Comparison of ENCODE assay signal across 13 cellular contexts in the genomic region with DNA sequence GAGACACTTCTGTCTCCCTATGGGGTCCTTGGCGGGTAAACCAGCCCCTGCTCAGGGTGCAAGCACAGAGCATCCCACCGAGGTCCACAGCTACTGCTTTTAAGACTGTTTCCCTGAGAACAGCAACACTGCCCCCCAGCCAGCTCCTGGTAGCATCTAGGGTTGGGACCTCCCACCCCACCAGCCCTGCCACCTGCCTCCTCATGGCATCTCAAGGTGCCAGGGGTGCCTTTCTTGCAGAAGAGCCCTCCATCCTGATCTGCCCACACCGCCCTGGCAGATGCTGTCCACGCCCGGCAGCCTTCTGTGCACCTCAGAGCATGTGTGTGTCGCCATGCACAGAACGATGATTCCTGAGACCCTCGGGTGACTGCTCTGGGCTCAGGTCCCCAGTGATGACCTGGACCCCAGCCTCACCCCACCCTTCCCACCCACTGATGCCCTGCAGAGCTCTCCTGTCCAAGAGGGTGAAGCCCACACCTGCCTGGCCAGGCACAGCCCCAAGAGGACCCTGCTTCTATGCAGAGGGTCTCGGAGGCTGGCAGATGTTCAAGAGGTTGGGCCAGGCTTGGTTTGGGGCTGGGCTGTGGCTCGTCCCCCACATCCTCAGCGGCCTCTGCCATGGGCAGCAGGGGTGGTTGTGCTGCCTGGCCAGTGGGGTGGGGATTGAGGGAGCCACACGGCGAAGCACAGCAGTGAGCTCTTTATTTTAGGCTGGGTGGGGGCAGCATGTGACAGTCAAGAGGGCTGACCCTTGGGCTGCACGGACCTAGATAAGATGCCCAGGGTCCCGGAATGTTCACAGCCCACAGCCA. TPM values are rescaled to one million over a fixed set of nuclear protein-coding genes. Genes with fewer than 3 reads are reported as not detected.
A peak's percentile ranks its signal among the peaks of the same experiment; 100 is the strongest.
DNase-seq lines count a peak whose midpoint lies in the region; ATAC-seq and TF ChIP-seq lines count a peak whose summit lies in the region.
"Had no signal": no experiment of that assay in that cellular context is flagged by ENCODE, and none has a peak within 500 bp of the region (broad histone marks: within the 10 kb centered on the region; RNA-seq: fewer than 3 reads in every experiment).

No MANE protein-coding gene starts in this region.

- no peaks in the 10 kb centered on the region for H3K36me3 Mint-ChIP-seq in T-helper 17 cell (ENCODE audit: low read depth)

- no peak overlapping the region for H2BK120ac ChIP-seq in mesendoderm (ENCODE audit: low read depth, low read length)

- no peaks in the 10 kb centered on the region for H3K79me2 ChIP-seq in mesendoderm (ENCODE audit: control insufficient read depth, insufficient read depth, low read length)

- no peak overlapping the region for H4K5ac ChIP-seq in mesendoderm (ENCODE audit: low read length)

- intact Hi-C loops in esophagus muscularis mucosa (cut with DNase I) = loop anchor here (10.0 kb wide), 1 partner anchor 158 kb away; no protein-coding TSS in a partner anchor

- no peak overlapping the region for H3K4ac ChIP-seq in mesendoderm (ENCODE audit: low read depth, low read length)

- H4K20me1 ChIP-seq in BLaER1 = no peaks in the 10 kb centered on the region

- no peak overlapping the region for H3K18ac ChIP-seq in mesendoderm (ENCODE audit: low read length)

- H3K27me3 ChIP-seq in BLaER1 (no peaks in the 10 kb centered on the region), HUES64 (ENCODE audit: insufficient read depth, low read length) (peaks cover 3% of the 10 kb centered on the region; the same call in 1 of the 2 replicates), mesendoderm (ENCODE audit: insufficient read depth, low read length, poor library complexity) (no peaks in the 10 kb centered on the region), esophagus muscularis mucosa (peaks cover 0 to 2% (median 0%) of the 10 kb centered on the region in 4 donors), gastroesophageal sphincter (peaks cover 18% of the 10 kb centered on the region), foreskin keratinocyte (no peaks in the 10 kb centered on the region)
- H3K27me3 ChIP-seq: ascending aorta, SJCRH30 had no signal

- no peak overlapping the region for H2BK15ac ChIP-seq in mesendoderm (replicated peaks; ENCODE audit: low read depth)

- H3K27ac ChIP-seq in BLaER1 (no peak overlapping the region), HUES64 (ENCODE audit: low read depth, low read length) (no peak overlapping the region; the same call in 1 of the 2 replicates), angular gyrus (ENCODE audit: low read depth, low read length) (peak overlapping the region; percentile 74), mesendoderm (ENCODE audit: low read depth, low read length) (no peak overlapping the region), esophagus muscularis mucosa (replicated peaks in 1 of 4) (no peak overlapping the region), gastroesophageal sphincter (peak overlapping the region in 1 of 4 donors; percentile 30), foreskin keratinocyte (no peak overlapping the region)
- H3K27ac ChIP-seq: ascending aorta, SJCRH30 had no signal

- no peak overlapping the region for H3K27ac Mint-ChIP-seq in T-helper 17 cell
- H3K27ac Mint-ChIP-seq: T-helper 2 cell treated with Interferon-gamma antibody and Interleukin-4, amounts not matched to agents 5 μg/mL and 100 μg/mL, for 36 hours had no signal

- TF ChIP-seq POLR2A in esophagus muscularis mucosa (IDR thresholded peaks at IDR 0.05; ENCODE audit: low read depth) (no peak), gastroesophageal sphincter (IDR thresholded peaks at IDR 0.05) (no peak)

- H3K36me3 ChIP-seq in BLaER1 (no peaks in the 10 kb centered on the region), HUES64 (ENCODE audit: insufficient read depth, low read length) (no peaks in the 10 kb centered on the region), mesendoderm (ENCODE audit: control insufficient read depth, insufficient read depth, low read length) (no peaks in the 10 kb centered on the region), esophagus muscularis mucosa (peaks cover 0 to 7% (median 2%) of the 10 kb centered on the region in 4 donors), gastroesophageal sphincter (peaks cover 0 to 8% of the 10 kb centered on the region in 2 donors)
- H3K36me3 ChIP-seq: ascending aorta, SJCRH30 had no signal

- no peak overlapping the region for H3K4me3 Mint-ChIP-seq in T-helper 17 cell

- no peaks in the 10 kb centered on the region for H3K9me3 ChIP-seq in BLaER1
- no peaks in the 10 kb centered on the region for H3K9me3 ChIP-seq in HUES64 (ENCODE audit: insufficient read depth, low read depth, low read length)
- H3K9me3 ChIP-seq in esophagus muscularis mucosa = no peaks in the 10 kb centered on the region
- no peaks in the 10 kb centered on the region for H3K9me3 ChIP-seq in gastroesophageal sphincter
- H3K9me3 ChIP-seq in T-helper 17 cell (ENCODE audit: control insufficient read depth, low read length, poor library complexity, severe bottlenecking) = no peaks in the 10 kb centered on the region
- H3K9me3 ChIP-seq: ascending aorta, SJCRH30 had no signal

- H3K4me3 ChIP-seq in BLaER1 (no peak overlapping the region), HUES64 (ENCODE audit: low read length) (no peak overlapping the region), mesendoderm (ENCODE audit: low read length) (no peak overlapping the region), esophagus muscularis mucosa (no peak overlapping the region), gastroesophageal sphincter (no peak overlapping the region)
- H3K4me3 ChIP-seq: ascending aorta, SJCRH30 had no signal

- no peak overlapping the region for H2AK5ac ChIP-seq in mesendoderm (ENCODE audit: low read length)

- H3K4me1 Mint-ChIP-seq in T-helper 17 cell = peaks cover 8% of the 10 kb centered on the region

- 91% methylated on average over 15 of the region's 15 CpGs for WGBS in HUES64
- no CpG with 5 or more reads among the region's 15 CpGs for WGBS in mesendoderm (ENCODE audit: extremely low coverage, insufficient coverage, low lambda C conversion rate)
- 83% methylated on average over 11 of the region's 15 CpGs for WGBS in esophagus muscularis mucosa
- WGBS in gastroesophageal sphincter (ENCODE audit: low coverage in 1 of 2), 2 donors = 63% methylated on average over 2 of the region's 15 CpGs; no CpG with 5 or more reads in 1 of the 2 donors

- H3K27me3 Mint-ChIP-seq in T-helper 17 cell = no peaks in the 10 kb centered on the region

- TF ChIP-seq EP300 in esophagus muscularis mucosa (IDR thresholded peaks at IDR 0.05) = no peak
- TF ChIP-seq EP300 in gastroesophageal sphincter (IDR thresholded peaks at IDR 0.05) = no peak

- H3K4me2 ChIP-seq in BLaER1 = peak overlapping the region; percentile 34
- H3K4me2 ChIP-seq in mesendoderm (ENCODE audit: low read length) = no peak overlapping the region

- H4K8ac ChIP-seq in mesendoderm (ENCODE audit: low read depth, low read length) = no peak overlapping the region

- ATAC-seq in gastroesophageal sphincter (no peak), T-helper 17 cell (no peak), foreskin keratinocyte (no peak)

- H3K56ac ChIP-seq in mesendoderm (ENCODE audit: low read length) = peak overlapping the region; percentile 49

- no peak overlapping the region for H2BK5ac ChIP-seq in mesendoderm (ENCODE audit: low read length)

- TF ChIP-seq CTCF in esophagus muscularis mucosa (IDR thresholded peaks at IDR 0.05) (no peak), gastroesophageal sphincter (IDR thresholded peaks at IDR 0.05) (no peak), foreskin keratinocyte (conservative IDR thresholded peaks at IDR 0.05) (no peak)

- no peak overlapping the region for H3K23ac ChIP-seq in mesendoderm (ENCODE audit: low read length)

- H3K9ac ChIP-seq in BLaER1 (no peak overlapping the region), HUES64 (ENCODE audit: low read depth, low read length) (peak overlapping the region; percentile 56; the same call in 1 of the 2 replicates), mesendoderm (ENCODE audit: low read length) (no peak overlapping the region)

- peaks cover 23% of the 10 kb centered on the region for H3K4me1 ChIP-seq in BLaER1
- peaks cover 7% of the 10 kb centered on the region; the same call in 1 of the 2 replicates for H3K4me1 ChIP-seq in HUES64 (ENCODE audit: insufficient read depth, low read length)
- H3K4me1 ChIP-seq in mesendoderm (ENCODE audit: control insufficient read depth, low read depth, low read length) = no peaks in the 10 kb centered on the region
- peaks cover 0 to 26% (median 21%) of the 10 kb centered on the region in 4 donors for H3K4me1 ChIP-seq in esophagus muscularis mucosa
- H3K4me1 ChIP-seq in gastroesophageal sphincter = peaks cover 0 to 23% (median 7%) of the 10 kb centered on the region in 3 donors
- H3K4me1 ChIP-seq in foreskin keratinocyte = no peaks in the 10 kb centered on the region
- H3K4me1 ChIP-seq: SJCRH30 had no signal

- DNase-seq in mesendoderm = no peak
- DNase-seq in esophagus muscularis mucosa (ENCODE audit: extremely low spot score) = no peak
- no peak for DNase-seq in T-helper 17 cell
- DNase-seq in foreskin keratinocyte = no peak
- DNase-seq: activated CD8-positive, alpha-beta memory T cell treated with anti-CD3 and anti-CD28 coated beads, Interleukin-2, amount 50 U/mL, for 48 hours; NCI-H2081 treated with DMSO at 0.1 percent for 48 hours had no signal

- no peaks in the 10 kb centered on the region for H3K79me1 ChIP-seq in mesendoderm (ENCODE audit: low read length)

RNA-seq across cellular contexts. Expression of gene SPATA2L, which starts 5.1 kb away (rescaled TPM):
- 5.8 TPM for polyA plus RNA-seq in HUES64 (2013, experiment 1 of 2)
- 5.8 TPM for polyA plus RNA-seq in HUES64 (2013, experiment 2 of 2)
- 4.6 TPM for polyA plus RNA-seq in mesendoderm (2013, experiment 1 of 2)
- 4.8 TPM for polyA plus RNA-seq in mesendoderm (2013, experiment 2 of 2)
- 10 to 100 TPM; 10.8 to 32.0 (median 21.9) TPM for total RNA-seq in esophagus muscularis mucosa
- total RNA-seq in gastroesophageal sphincter = 10 to 100 TPM in 3 of 4 donors, 1 to 10 TPM in 1; 8.7 to 21.8 (median 13.2) TPM
- total RNA-seq in T-helper 17 cell = 10 to 100 TPM; 20.6 to 30.8 TPM
- 5.4 and 5.6 TPM in 2 replicates for total RNA-seq in foreskin keratinocyte
- 5.7 and 6.1 TPM in 2 replicates for polyA plus RNA-seq in foreskin keratinocyte

RNA-seq across cellular contexts. Expression of gene VPS9D1, which starts 14.0 kb away (rescaled TPM):
- polyA plus RNA-seq in HUES64 (2013, experiment 1 of 2) = 3.5 TPM
- polyA plus RNA-seq in HUES64 (2013, experiment 2 of 2) = 7.5 TPM
- polyA plus RNA-seq in mesendoderm (2013, experiment 1 of 2) = 0.91 TPM
- 1.3 TPM for polyA plus RNA-seq in mesendoderm (2013, experiment 2 of 2)
- 10 to 100 TPM in 1 of 4 donors, 1 to 10 TPM in 3; 4.6 to 10.2 (median 7.1) TPM for total RNA-seq in esophagus muscularis mucosa
- 10 to 100 TPM in 1 of 4 donors, 1 to 10 TPM in 3; 4.4 to 10.1 (median 7.3) TPM for total RNA-seq in gastroesophageal sphincter
- total RNA-seq in T-helper 17 cell = 10 to 100 TPM; 18.8 to 23.2 TPM
- total RNA-seq in foreskin keratinocyte = 3.9 and 5.0 TPM in 2 replicates
- 4.5 and 4.9 TPM in 2 replicates for polyA plus RNA-seq in foreskin keratinocyte

RNA-seq across cellular contexts. Expression of gene ZNF276, which starts 14.7 kb away (rescaled TPM):
- 4.1 TPM for polyA plus RNA-seq in HUES64 (2013, experiment 1 of 2)
- polyA plus RNA-seq in HUES64 (2013, experiment 2 of 2) = 7.2 TPM
- 4.5 TPM for polyA plus RNA-seq in mesendoderm (2013, experiment 1 of 2)
- 4.5 TPM for polyA plus RNA-seq in mesendoderm (2013, experiment 2 of 2)
- 10 to 100 TPM; 16.1 to 19.2 (median 17.2) TPM for total RNA-seq in esophagus muscularis mucosa
- total RNA-seq in gastroesophageal sphincter = 10 to 100 TPM; 16.7 to 45.8 (median 18.2) TPM
- total RNA-seq in T-helper 17 cell = 100 to 1,000 TPM; 103 to 104 TPM
- 11.1 and 11.6 TPM in 2 replicates for total RNA-seq in foreskin keratinocyte
- 8.0 and 8.1 TPM in 2 replicates for polyA plus RNA-seq in foreskin keratinocyte

RNA-seq across cellular contexts. Expression of gene CDK10, which starts 20.2 kb away (rescaled TPM):
- 48.4 TPM for polyA plus RNA-seq in HUES64 (2013, experiment 1 of 2)
- 54.0 TPM for polyA plus RNA-seq in HUES64 (2013, experiment 2 of 2)
- 30.2 TPM for polyA plus RNA-seq in mesendoderm (2013, experiment 1 of 2)
- polyA plus RNA-seq in mesendoderm (2013, experiment 2 of 2) = 31.3 TPM
- total RNA-seq in esophagus muscularis mucosa (10 to 100 TPM; 20.8 to 45.1 (median 25.7) TPM), gastroesophageal sphincter (10 to 100 TPM; 24.1 to 44.0 (median 28.9) TPM), T-helper 17 cell (10 to 100 TPM; 83.0 to 86.0 TPM), foreskin keratinocyte (46.7 and 55.5 TPM in 2 replicates)
- 55.7 and 73.2 TPM in 2 replicates for polyA plus RNA-seq in foreskin keratinocyte

RNA-seq across cellular contexts. Expression of gene SPATA33, which starts 49.0 kb away (rescaled TPM):
- polyA plus RNA-seq in HUES64 (2013, experiment 1 of 2) = 14.7 TPM
- 18.6 TPM for polyA plus RNA-seq in HUES64 (2013, experiment 2 of 2)
- polyA plus RNA-seq in mesendoderm (2013, experiment 1 of 2) = 16.3 TPM
- 15.7 TPM for polyA plus RNA-seq in mesendoderm (2013, experiment 2 of 2)
- total RNA-seq in esophagus muscularis mucosa = 1 to 10 TPM; 2.2 to 4.9 (median 3.6) TPM
- total RNA-seq in gastroesophageal sphincter = 1 to 10 TPM; 1.7 to 5.3 (median 3.2) TPM
- 10 to 100 TPM in 1 of 2 donors, 1 to 10 TPM in 1; 8.3 to 10.1 TPM for total RNA-seq in T-helper 17 cell
- total RNA-seq in foreskin keratinocyte = 10.6 and 11.8 TPM in 2 replicates
- 15.0 and 16.0 TPM in 2 replicates for polyA plus RNA-seq in foreskin keratinocyte
